ENCODE assay signal across 11 cellular contexts in genomic region chr20:25280574-25281535, GRCh38. TPM values are rescaled to one million over a fixed set of nuclear protein-coding genes. Genes with fewer than 3 reads are reported as not detected.
A peak's percentile ranks its signal among the peaks of the same experiment; 100 is the strongest.
DNase-seq lines count a peak whose midpoint lies in the region; ATAC-seq and TF ChIP-seq lines count a peak whose summit lies in the region.
"Had no signal": no experiment of that assay in that cellular context is flagged by ENCODE, and none has a peak within 500 bp of the region (broad histone marks: within the 10 kb centered on the region; RNA-seq: fewer than 3 reads in every experiment).

No MANE protein-coding gene starts in this region.

- H3K27ac ChIP-seq in right atrium auricular region, result no peak overlapping the region
- peak overlapping the region in 3 of 4 donors; percentile 25 to 63 (median 57) for H3K27ac ChIP-seq in esophagus squamous epithelium
- no peak overlapping the region for H3K27ac ChIP-seq in osteoblast (ENCODE audit: low read depth, low read length)
- H3K27ac ChIP-seq: brain microvascular endothelial cell had no signal

- no peaks in the 10 kb centered on the region for H3K9me3 ChIP-seq in right atrium auricular region
- no peaks in the 10 kb centered on the region for H3K9me3 ChIP-seq in esophagus squamous epithelium
- H3K9me3 ChIP-seq in osteoblast (ENCODE audit: low read depth, low read length), result no peaks in the 10 kb centered on the region

- no peaks in the 10 kb centered on the region for H3K27me3 Mint-ChIP-seq in effector memory CD8-positive, alpha-beta T cell

- H3K4me1 ChIP-seq in right atrium auricular region, result peaks cover 0 to 18% of the 10 kb centered on the region in 2 donors
- H3K4me1 ChIP-seq in esophagus squamous epithelium, result peaks cover 5 to 36% (median 7%) of the 10 kb centered on the region in 3 donors
- no peaks in the 10 kb centered on the region for H3K4me1 ChIP-seq in osteoblast (ENCODE audit: insufficient read depth, low read length)

- H2AFZ ChIP-seq in osteoblast (ENCODE audit: low read length), result no peak overlapping the region

- TF ChIP-seq CTCF in right atrium auricular region (IDR thresholded peaks at IDR 0.05) (no peak), esophagus squamous epithelium (IDR thresholded peaks at IDR 0.05) (no peak), osteoblast (IDR thresholded peaks at IDR 0.05; ENCODE audit: extremely low read depth, low read depth, low read length) (no peak)

- H3K79me2 ChIP-seq in osteoblast (ENCODE audit: insufficient read depth, low read length), result peaks cover 5% of the 10 kb centered on the region

- H3K27me3 ChIP-seq in right atrium auricular region, result no peaks in the 10 kb centered on the region
- no peaks in the 10 kb centered on the region for H3K27me3 ChIP-seq in esophagus squamous epithelium
- H3K27me3 ChIP-seq in osteoblast (ENCODE audit: insufficient read depth, low read length), result no peaks in the 10 kb centered on the region
- H3K27me3 ChIP-seq: brain microvascular endothelial cell had no signal

- peaks cover 0 to 2% of the 10 kb centered on the region in 2 donors for H3K4me1 Mint-ChIP-seq in effector memory CD8-positive, alpha-beta T cell (ENCODE audit: low read depth in 2 of 2)
- H3K4me1 Mint-ChIP-seq: neural crest cell had no signal

- peaks cover 15% of the 10 kb centered on the region for H4K20me1 ChIP-seq in osteoblast (ENCODE audit: insufficient read depth, low read length)

- H3K27ac Mint-ChIP-seq in effector memory CD8-positive, alpha-beta T cell, result no peak overlapping the region

- DNase-seq in Right ventricle myocardium inferior (ENCODE audit: missing footprints) (peak; percentile 63), right atrium auricular region (ENCODE audit: low spot score) (no peak), esophagus squamous epithelium (lab: John Stamatoyannopoulos, UW) (no peak), osteoblast (ENCODE audit: insufficient read length, low spot score, missing footprints) (peak; percentile 81), kidney glomerular epithelial cell (lab: John Stamatoyannopoulos, UW) (no peak), NCI-H345 (lab: John Stamatoyannopoulos, UW) (no peak)
- DNase-seq in effector memory CD8-positive, alpha-beta T cell, result no peak
- DNase-seq: brain microvascular endothelial cell, OCI-M1 had no signal

- H3K4me3 ChIP-seq in right atrium auricular region, result no peak overlapping the region
- H3K4me3 ChIP-seq in esophagus squamous epithelium, result no peak overlapping the region
- H3K4me3 ChIP-seq in osteoblast (ENCODE audit: insufficient read depth, low read length), result no peak overlapping the region

- H3K9me3 Mint-ChIP-seq in effector memory CD8-positive, alpha-beta T cell, result no peaks in the 10 kb centered on the region
- H3K9me3 Mint-ChIP-seq: neural crest cell had no signal

- H3K4me2 ChIP-seq in osteoblast (ENCODE audit: insufficient read depth, low read length), result no peak overlapping the region

- 85 to 94% methylated on average over 4 to 16 of the region's 33 CpGs for WGBS in esophagus squamous epithelium, 2 donors

- TF ChIP-seq POLR2A in esophagus squamous epithelium (IDR thresholded peaks at IDR 0.05), result no peak

- ATAC-seq in Right ventricle myocardium inferior (no peak), GM21619 (IDR thresholded peaks at IDR 0.05; ENCODE audit: unreplicated experiment) (no peak)
- no peak for ATAC-seq in effector memory CD8-positive, alpha-beta T cell (replicated peaks)

- H3K36me3 Mint-ChIP-seq in effector memory CD8-positive, alpha-beta T cell (ENCODE audit: insufficient read depth), result peaks cover 22% of the 10 kb centered on the region

- H3K36me3 ChIP-seq in right atrium auricular region (peaks cover 100% of the 10 kb centered on the region), esophagus squamous epithelium (peaks cover 52 to 100% (median 62%) of the 10 kb centered on the region in 3 donors), osteoblast (ENCODE audit: insufficient read depth, low read length) (peaks cover 88% of the 10 kb centered on the region)

- intact Hi-C loops in Right ventricle myocardium inferior (cut with DNase I), result no loop called here
- intact Hi-C loops in esophagus squamous epithelium (cut with DNase I), result loop anchor here (10.0 kb wide), 1 partner anchor 66 kb away; no protein-coding TSS in a partner anchor

- no peak overlapping the region for H3K4me3 Mint-ChIP-seq in effector memory CD8-positive, alpha-beta T cell
- H3K4me3 Mint-ChIP-seq: neural crest cell had no signal

RNA-seq across cellular contexts. Expression of gene PYGB, which starts 33.0 kb away (rescaled TPM):
- total RNA-seq in Right ventricle myocardium inferior (174 TPM), right atrium auricular region (100 to 1,000 TPM; 145 to 174 TPM), esophagus squamous epithelium (100 to 1,000 TPM in 2 of 4 donors, 10 to 100 TPM in 2; 70.8 to 127 (median 95.6) TPM), osteoblast (191 and 194 TPM in 2 replicates)

Comparison
In these comparisons a context has a peak if more than half of its experiments do, and no peak if none do; other contexts are left out.
1. DNase-seq: peak in Right ventricle myocardium inferior (single experiment) and osteoblast (single experiment); none in right atrium auricular region (single experiment), esophagus squamous epithelium (single experiment), effector memory CD8-positive, alpha-beta T cell (0 of 3), kidney glomerular epithelial cell (single experiment) and NCI-H345 (single experiment).
2. H3K27ac ChIP-seq: peak in esophagus squamous epithelium (3 of 4); none in right atrium auricular region (0 of 2) and osteoblast (single experiment).